16 cellular contexts compared by ENCODE assay signal in the genomic region with DNA sequence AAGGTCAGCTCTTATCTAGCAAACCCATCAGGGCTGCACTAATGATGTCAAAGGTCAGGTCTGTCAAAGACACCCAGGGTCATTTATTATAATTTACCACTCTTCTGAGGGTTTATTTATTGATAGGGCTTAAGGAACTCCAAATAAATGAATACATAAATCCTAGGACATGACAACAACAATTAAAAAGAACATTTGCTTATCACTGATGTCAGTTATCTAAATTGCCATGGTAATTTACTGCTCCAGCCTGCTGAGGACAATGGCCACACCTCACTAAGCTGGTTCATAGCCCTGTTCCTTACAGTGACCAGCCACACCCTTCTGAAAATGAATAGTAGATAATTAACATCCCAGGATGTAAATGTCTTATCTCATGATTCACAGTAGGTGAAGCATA.
"Had no signal": no experiment of that assay in that cellular context is flagged by ENCODE, and none has a peak within 500 bp of the region (broad histone marks: within the 10 kb centered on the region; RNA-seq: fewer than 3 reads in every experiment).

No MANE protein-coding gene starts in this region.

- H3K9me3 Mint-ChIP-seq: activated naive CD4-positive, alpha-beta T cell treated with anti-CD3 and anti-CD28 coated beads, Interleukin-2, amount 50 U/mL, for 72 hours; stimulated activated naive CD8-positive, alpha-beta T cell treated with anti-CD3 and anti-CD28 coated beads, Interleukin-15, Interleukin-2, amounts not matched to agents 100 ng/mL and 50 ng/mL, for 24 hours; T-helper 1 cell treated with Interleukin-12 subunit alpha and Interleukin-12 subunit beta and Interleukin-4 antibody, amounts not matched to agents 30 μg/mL and 1 μg/mL, for 36 hours had no signal

- H3K4me1 ChIP-seq: esophagus muscularis mucosa had no signal

- H3K27me3 ChIP-seq: brain microvascular endothelial cell, esophagus muscularis mucosa had no signal

- H3K36me3 Mint-ChIP-seq: activated naive CD4-positive, alpha-beta T cell treated with anti-CD3 and anti-CD28 coated beads, Interleukin-2, amount 50 U/mL, for 72 hours had no signal

- H3K4me3 ChIP-seq: esophagus muscularis mucosa, thoracic aorta had no signal

- ATAC-seq: left ventricle myocardium superior had no signal

- H3K36me3 ChIP-seq: brain microvascular endothelial cell, esophagus muscularis mucosa, thoracic aorta had no signal

- H3K9me3 ChIP-seq: esophagus muscularis mucosa, thoracic aorta had no signal

- DNase-seq: activated CD4-positive, alpha-beta T cell treated with anti-CD3 and anti-CD28 coated beads, Interleukin-2, amount 50 U/mL, for 1 hour; activated CD4-positive, CD25-positive, alpha-beta regulatory T cell; activated effector memory CD4-positive, alpha-beta T cell treated with anti-CD3 and anti-CD28 coated beads, Interleukin-2, amount 50 U/mL, for 16 hours; activated T-cell treated with anti-CD3 and anti-CD28 coated beads, Interleukin-2, amount 50 U/mL, for 1 hour; amniotic stem cell; brain microvascular endothelial cell; cerebellar nuclear complex; left ventricle myocardium superior; mesenchymal stem cell; stimulated activated CD4-positive, alpha-beta T cell treated with anti-CD3 and anti-CD28 coated beads, Interleukin-2, amount 100 ng/mL, for 48 hours had no signal

- H3K4me3 Mint-ChIP-seq: neural crest cell; stimulated activated naive CD8-positive, alpha-beta T cell treated with anti-CD3 and anti-CD28 coated beads, Interleukin-15, Interleukin-2, amounts not matched to agents 100 ng/mL and 50 ng/mL, for 24 hours; T-helper 1 cell treated with Interleukin-12 subunit alpha and Interleukin-12 subunit beta and Interleukin-4 antibody, amounts not matched to agents 30 μg/mL and 1 μg/mL, for 36 hours had no signal

- H3K27ac Mint-ChIP-seq: activated naive CD4-positive, alpha-beta T cell treated with anti-CD3 and anti-CD28 coated beads, Interleukin-2, amount 50 U/mL, for 72 hours; stimulated activated naive CD8-positive, alpha-beta T cell treated with anti-CD3 and anti-CD28 coated beads, Interleukin-15, Interleukin-2, amounts not matched to agents 100 ng/mL and 50 ng/mL, for 24 hours; T-helper 1 cell treated with Interleukin-12 subunit alpha and Interleukin-12 subunit beta and Interleukin-4 antibody, amounts not matched to agents 30 μg/mL and 1 μg/mL, for 36 hours had no signal

- H3K27ac ChIP-seq: brain microvascular endothelial cell, esophagus muscularis mucosa, thoracic aorta had no signal
